ENCODE assay signal across 15 cellular contexts in genomic region chr12:69529021-69529420, GRCh38. TPM values are rescaled to one million over a fixed set of nuclear protein-coding genes. Genes with fewer than 3 reads are reported as not detected.
DNase-seq lines count a peak whose midpoint lies in the region; ATAC-seq, FAIRE-seq and TF ChIP-seq lines count a peak whose summit lies in the region.
"Had no signal": no experiment of that assay in that cellular context is flagged by ENCODE, and none has a peak within 500 bp of the region (broad histone marks: within the 10 kb centered on the region; RNA-seq: fewer than 3 reads in every experiment).

No MANE protein-coding gene starts in this region.

- 6% methylated on average over 2 of the region's 2 CpGs for WGBS in GM12878 (ENCODE audit: insufficient coverage, insufficient replicate concordance, low lambda C conversion rate, missing lambda C conversion rate)
- 87 to 92% methylated on average over 2 of the region's 2 CpGs for WGBS in pancreas, 2 donors
- 91 to 95% methylated on average over 2 of the region's 2 CpGs for WGBS in heart right ventricle, 2 donors

- no TSS peak for BruUV-seq in GM12878 (replicated peaks; lab: Mats Ljungman, UMichigan)

- ATAC-seq in GM12878 (peak; percentile 57), pancreas (no peak), heart right ventricle (no peak), GM21717 (IDR thresholded peaks at IDR 0.05; ENCODE audit: unreplicated experiment) (no peak)

- TF ChIP-seq CTCF in HFFc6 (IDR thresholded peaks at IDR 0.05) (no peak), GM12878 (IDR thresholded peaks at IDR 0.05 in 2 of 3, conservative IDR thresholded peaks at IDR 0.05 in 1 of 3; ENCODE audit: control insufficient read depth in 2 of 3, extremely low read depth in 1 of 3, insufficient read depth in 1 of 3, low read depth in 3 of 3, low read length in 3 of 3) (no peak), osteocyte (IDR thresholded peaks at IDR 0.05) (no peak), pancreas (IDR thresholded peaks at IDR 0.05) (no peak), heart right ventricle (IDR thresholded peaks at IDR 0.05) (no peak)

- TF ChIP-seq POLR2A in GM12878 (IDR thresholded peaks at IDR 0.05; ENCODE audit: low read depth, low read length) = no peak

- H2AFZ ChIP-seq in ACC112 (ENCODE audit: low read length, unreplicated experiment) (no peak overlapping the region), GM12878 (ENCODE audit: control insufficient read depth, low read depth, low read length) (no peak overlapping the region)

- peak overlapping the region; percentile 59 for H3K27ac Mint-ChIP-seq in HFFc6
- peak overlapping the region; percentile 90 for H3K27ac Mint-ChIP-seq in osteocyte (ENCODE audit: unreplicated experiment)
- H3K27ac Mint-ChIP-seq: T-helper 2 cell treated with Interferon-gamma antibody and Interleukin-4, amounts not matched to agents 5 μg/mL and 100 μg/mL, for 36 hours had no signal

- H3K4me3 Mint-ChIP-seq in HFFc6 = no peak overlapping the region; the same call in 1 of the 2 replicates
- no peak overlapping the region for H3K4me3 Mint-ChIP-seq in osteocyte (ENCODE audit: unreplicated experiment)
- H3K4me3 Mint-ChIP-seq: T-helper 2 cell treated with Interferon-gamma antibody and Interleukin-4, amounts not matched to agents 5 μg/mL and 100 μg/mL, for 36 hours had no signal

- SMC1A ChIA-PET in GM12878 (lab: Charles Lee; ENCODE audit: uncharacterized antibody, unreplicated experiment) = interaction anchor here (1.0 to 2.2 kb wide), 3 partner anchors 14 to 48 kb away, joined by 3 to 7 read pairs (median 5); no protein-coding TSS in a partner anchor

- H3K9me3 Mint-ChIP-seq in HFFc6 (no peaks in the 10 kb centered on the region), osteocyte (ENCODE audit: unreplicated experiment) (no peaks in the 10 kb centered on the region)
- H3K9me3 Mint-ChIP-seq: T-helper 2 cell treated with Interferon-gamma antibody and Interleukin-4, amounts not matched to agents 5 μg/mL and 100 μg/mL, for 36 hours had no signal

- H3K27me3 Mint-ChIP-seq in HFFc6 (ENCODE audit: insufficient read depth) = peaks cover 1% of the 10 kb centered on the region; the same call in 1 of the 2 replicates
- H3K27me3 Mint-ChIP-seq in osteocyte (ENCODE audit: unreplicated experiment) = no peaks in the 10 kb centered on the region

- H3K36me3 ChIP-seq in ACC112 (ENCODE audit: insufficient read depth, low read length) = no peaks in the 10 kb centered on the region
- H3K36me3 ChIP-seq in GM12878 (ENCODE audit: control insufficient read depth in 2 of 2, insufficient read depth in 2 of 2, low read length in 1 of 2) = peaks cover 0 to 3% of the 10 kb centered on the region in 2 experiments; a peak in 3 of 4 replicates
- no peaks in the 10 kb centered on the region for H3K36me3 ChIP-seq in pancreas
- H3K36me3 ChIP-seq in heart right ventricle = peaks cover 0 to 30% (median 0%) of the 10 kb centered on the region in 9 donors

- no peaks in the 10 kb centered on the region for H4K20me1 ChIP-seq in GM12878 (ENCODE audit: control insufficient read depth, insufficient read depth)

- peak overlapping the region; percentile 75 for H3K27ac ChIP-seq in ACC112 (ENCODE audit: low read depth, low read length)
- no peak overlapping the region for H3K27ac ChIP-seq in GM12878 (ENCODE audit: control insufficient read depth, insufficient read depth)
- H3K27ac ChIP-seq in pancreas = no peak overlapping the region
- H3K27ac ChIP-seq in heart right ventricle = no peak overlapping the region

- no peak for DNase-seq in HFFc6
- no peak for DNase-seq in GM12878 (ENCODE audit: low read depth, low spot score)
- no peak for DNase-seq in osteocyte (ENCODE audit: extremely low spot score, unreplicated experiment)
- DNase-seq in GOT3 (lab: John Stamatoyannopoulos, UW) = no peak
- no peak for DNase-seq in pancreas
- no peak for DNase-seq in heart right ventricle
- DNase-seq: amygdala; erythroblast; kidney; posterior cingulate gyrus; stimulated activated CD4-positive, alpha-beta T cell treated with anti-CD3 and anti-CD28 coated beads, Interleukin-15, amount 100 ng/mL, for 24 hours had no signal

- POLR2A ChIA-PET in GM12878 (lab: Charles Lee) = no interaction called here

- RAD21 ChIA-PET in GM12878 (lab: Charles Lee; ENCODE audit: unreplicated experiment) = no interaction called here

- H3K36me3 Mint-ChIP-seq in HFFc6 (ENCODE audit: low read depth) (peaks cover 5% of the 10 kb centered on the region; the same call in 1 of the 2 replicates), osteocyte (ENCODE audit: unreplicated experiment) (peaks cover 12% of the 10 kb centered on the region)

- H3K79me2 ChIP-seq in ACC112 (ENCODE audit: control insufficient read depth, insufficient read depth, low read length, unreplicated experiment) (peaks cover 49% of the 10 kb centered on the region), GM12878 (ENCODE audit: control insufficient read depth, insufficient read depth, low read length) (peaks cover 9% of the 10 kb centered on the region)

- no peak overlapping the region for H3K9ac ChIP-seq in GM12878 (ENCODE audit: control insufficient read depth, insufficient read depth, low read length)

- CTCF ChIA-PET in GM12878 (lab: Yijun Ruan, JAX) = interaction anchor here (1.7 kb wide), 1 partner anchor 11 kb away, joined by 3 read pairs; no protein-coding TSS in a partner anchor

- TF ChIP-seq EP300 in GM12878 (IDR thresholded peaks at IDR 0.05; ENCODE audit: borderline replicate concordance in 1 of 2, control insufficient read depth in 1 of 2, low read depth in 2 of 2, low read length in 2 of 2) = no peak

- FAIRE-seq in GM12878 (lab: Jason Lieb, UNC) = no peak
- FAIRE-seq in pancreas (lab: Jason Lieb, UNC) = no peak
- FAIRE-seq: kidney had no signal

- no peaks in the 10 kb centered on the region; the same call in 2 of the 3 replicates for H3K9me3 ChIP-seq in GM12878 (replicated peaks; ENCODE audit: control insufficient read depth, insufficient read depth, low read length)
- H3K9me3 ChIP-seq in pancreas = no peaks in the 10 kb centered on the region
- H3K9me3 ChIP-seq in heart right ventricle = no peaks in the 10 kb centered on the region

- H3K4me3 ChIP-seq in ACC112 (ENCODE audit: low read depth, low read length) = no peak overlapping the region
- H3K4me3 ChIP-seq in GM12878 = no peak overlapping the region
- H3K4me3 ChIP-seq in pancreas = no peak overlapping the region
- no peak overlapping the region for H3K4me3 ChIP-seq in heart right ventricle
- H3K4me3 ChIP-seq: coronary artery had no signal

- H3K4me1 Mint-ChIP-seq in HFFc6 (ENCODE audit: low read depth) = peaks cover 54% of the 10 kb centered on the region
- H3K4me1 Mint-ChIP-seq in osteocyte (ENCODE audit: unreplicated experiment) = peaks cover 47% of the 10 kb centered on the region

- in situ Hi-C loops in GM12878 (cut with MboI) = no loop called here

- H3K4me2 ChIP-seq in GM12878 (ENCODE audit: control insufficient read depth, insufficient read depth) = no peak overlapping the region

- intact Hi-C loops in GM12878 (cut with micrococcal nuclease; ENCODE audit: unreplicated experiment) (loop anchor here (5.0 kb wide), 1 partner anchor 57 kb away; the partner anchor contains the start of gene FRS2), pancreas (cut with DNase I) (no loop called here), heart right ventricle (cut with DNase I) (loop anchor here in 1 of 10 donors (10.0 kb wide), 1 partner anchor 54 kb away; the partner anchor contains the start of gene FRS2)

- H3K27me3 ChIP-seq in ACC112 (ENCODE audit: insufficient read depth, low read length) (no peaks in the 10 kb centered on the region), GM12878 (replicated peaks in 1 of 2; ENCODE audit: control insufficient read depth in 2 of 2, insufficient read depth in 2 of 2, low read length in 1 of 2) (no peaks in the 10 kb centered on the region), pancreas (no peaks in the 10 kb centered on the region), heart right ventricle (no peaks in the 10 kb centered on the region)

- no peak for TF ChIP-seq RAD21 in GM12878 (IDR thresholded peaks at IDR 0.05; ENCODE audit: insufficient read depth, low read depth, low read length)

- peaks cover 42% of the 10 kb centered on the region for H3K4me1 ChIP-seq in ACC112 (ENCODE audit: control insufficient read depth, insufficient read depth, low read length, unreplicated experiment)
- peaks cover 3% of the 10 kb centered on the region for H3K4me1 ChIP-seq in GM12878 (ENCODE audit: control insufficient read depth, insufficient read depth, low read length)
- H3K4me1 ChIP-seq in pancreas = peaks cover 0 to 12% (median 0%) of the 10 kb centered on the region in 3 donors
- peaks cover 0 to 39% (median 23%) of the 10 kb centered on the region in 9 donors for H3K4me1 ChIP-seq in heart right ventricle

RNA-seq across cellular contexts. Expression of gene CCT2, which starts 56.2 kb away (rescaled TPM):
- 100 to 1,000 TPM; 229 to 305 (median 232) TPM for total RNA-seq in HFFc6 (2021; fragmentation: NEBNext Ultra II Directional; extraction: Animal tissue kit (Norgen Biotek cat#: 25700))
- 206 and 224 TPM in 2 replicates for total RNA-seq in GM12878 (2013; cell fraction: nucleolus; rRNA removed)
- 248 and 280 TPM in 2 replicates for total RNA-seq in GM12878 (2014; rRNA removed)
- 319 and 342 TPM in 2 replicates for total RNA-seq in GM12878 (2014; rRNA removed; fragmentation: Illumina TruSeq; extraction: Trizol)
- total RNA-seq in GM12878 (2021) = 261 and 277 TPM in 2 replicates
- 137 TPM for polyA plus RNA-seq in GM12878 (2011; ENCODE audit: low read depth)
- 400 and 468 TPM in 2 replicates for polyA plus RNA-seq in GM12878 (2011; rRNA removed)
- 218 and 306 TPM in 2 replicates for polyA plus RNA-seq in GM12878 (2011; cell fraction: cytosol; rRNA removed)
- polyA plus RNA-seq in GM12878 (2011; cell fraction: nucleus; rRNA removed) = 210 and 223 TPM in 2 replicates
- polyA plus RNA-seq in GM12878 (2012) = 142 and 159 TPM in 2 replicates
- polyA plus RNA-seq in GM12878 (2014; fragmentation: Illumina TruSeq; extraction: Trizol) = 295 and 420 TPM in 2 replicates
- 100 to 1,000 TPM; 355 to 374 TPM for polyA plus RNA-seq in GM12878 (2014; fragmentation: Nextera tagmentation; extraction: Ambion mirVana)
- polyA plus RNA-seq in GM12878 (2014; rRNA removed) = 214 and 242 TPM in 2 replicates
- 100 to 1,000 TPM; 417 to 418 TPM for polyA plus RNA-seq in GM12878 (2016; fragmentation: Nextera tagmentation; extraction: Ambion mirVana)
- 294 and 296 TPM in 2 replicates for polyA minus RNA-seq in GM12878 (2011; rRNA and poly(A)+ RNA removed)
- 102 and 124 TPM in 2 replicates for polyA minus RNA-seq in GM12878 (2011; cell fraction: cytosol; rRNA and poly(A)+ RNA removed)
- 117 and 175 TPM in 2 replicates for polyA minus RNA-seq in GM12878 (2011; cell fraction: nucleus; rRNA and poly(A)+ RNA removed)
- 162 TPM in 2 replicates for total RNA-seq in osteocyte
- 10 to 100 TPM; 41.6 to 69.1 (median 63.7) TPM for total RNA-seq in pancreas
- 10 to 100 TPM; 43.5 to 60.0 TPM for polyA plus RNA-seq in pancreas
- 100 to 1,000 TPM in 2 of 10 donors, 10 to 100 TPM in 8; 61.3 to 115 (median 84.6) TPM for total RNA-seq in heart right ventricle
- 100 to 1,000 TPM in 1 of 2 donors, 10 to 100 TPM in 1; 41.3 to 190 TPM for polyA plus RNA-seq in heart right ventricle

RNA-seq across cellular contexts. Expression of gene FRS2, which starts 58.8 kb away (rescaled TPM):
- 10 to 100 TPM; 26.5 to 35.8 (median 31.1) TPM for total RNA-seq in HFFc6 (2021; fragmentation: NEBNext Ultra II Directional; extraction: Animal tissue kit (Norgen Biotek cat#: 25700))
- 40.7 and 46.4 TPM in 2 replicates for total RNA-seq in GM12878 (2013; cell fraction: nucleolus; rRNA removed)
- total RNA-seq in GM12878 (2014; rRNA removed) = 10.8 and 12.6 TPM in 2 replicates
- total RNA-seq in GM12878 (2014; rRNA removed; fragmentation: Illumina TruSeq; extraction: Trizol) = 7.0 TPM in 2 replicates
- total RNA-seq in GM12878 (2021) = 8.9 and 9.1 TPM in 2 replicates
- polyA plus RNA-seq in GM12878 (2011; ENCODE audit: low read depth) = 3.9 TPM
- polyA plus RNA-seq in GM12878 (2011; rRNA removed) = 13.1 and 18.6 TPM in 2 replicates
- polyA plus RNA-seq in GM12878 (2011; cell fraction: cytosol; rRNA removed) = 5.0 and 6.3 TPM in 2 replicates
- polyA plus RNA-seq in GM12878 (2011; cell fraction: nucleus; rRNA removed) = 12.2 and 14.5 TPM in 2 replicates
- 3.9 and 5.7 TPM in 2 replicates for polyA plus RNA-seq in GM12878 (2012)
- 6.3 and 8.3 TPM in 2 replicates for polyA plus RNA-seq in GM12878 (2014; fragmentation: Illumina TruSeq; extraction: Trizol)
- polyA plus RNA-seq in GM12878 (2014; fragmentation: Nextera tagmentation; extraction: Ambion mirVana) = 1 to 10 TPM; 1.1 TPM
- polyA plus RNA-seq in GM12878 (2014; rRNA removed) = 4.8 and 4.9 TPM in 2 replicates
- polyA plus RNA-seq in GM12878 (2016; fragmentation: Nextera tagmentation; extraction: Ambion mirVana) = 1 to 10 TPM; 3.4 to 5.4 TPM
- polyA minus RNA-seq in GM12878 (2011; rRNA and poly(A)+ RNA removed) = 16.2 and 25.7 TPM in 2 replicates
- polyA minus RNA-seq in GM12878 (2011; cell fraction: cytosol; rRNA and poly(A)+ RNA removed) = 4.9 and 7.7 TPM in 2 replicates
- polyA minus RNA-seq in GM12878 (2011; cell fraction: nucleus; rRNA and poly(A)+ RNA removed) = 24.5 and 38.2 TPM in 2 replicates
- 45.5 and 48.0 TPM in 2 replicates for total RNA-seq in osteocyte
- 10 to 100 TPM in 5 of 6 donors, 1 to 10 TPM in 1; 7.9 to 23.2 (median 13.1) TPM for total RNA-seq in pancreas
- 1 to 10 TPM; 2.5 to 5.3 TPM for polyA plus RNA-seq in pancreas
- total RNA-seq in heart right ventricle = 10 to 100 TPM; 18.2 to 26.0 (median 20.0) TPM
- polyA plus RNA-seq in heart right ventricle = 1 to 10 TPM; 2.9 to 3.5 TPM
